ENCODE assay signal across 9 cellular contexts in the genomic region with DNA sequence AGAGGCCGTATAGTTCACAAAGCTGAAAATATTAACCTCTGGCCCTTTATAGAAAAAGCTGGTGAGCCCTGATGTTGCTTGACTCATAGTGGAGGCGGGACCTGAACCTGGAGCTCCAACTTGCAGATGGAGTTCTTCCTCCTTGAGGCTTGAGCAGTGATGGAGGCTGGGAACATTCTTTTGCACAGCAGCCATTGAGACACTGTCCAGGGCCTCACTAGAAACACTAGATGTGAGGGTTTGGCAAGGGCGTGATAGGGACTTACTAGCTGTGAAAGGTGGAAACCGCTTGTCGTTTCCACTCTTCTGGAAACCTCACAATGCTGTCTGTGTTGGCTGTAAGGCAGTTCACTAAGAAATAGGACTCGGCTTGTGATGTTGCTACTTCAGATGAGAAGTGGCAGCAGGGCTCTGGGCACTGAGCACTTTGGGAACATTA. TPM values are rescaled to one million over a fixed set of nuclear protein-coding genes. Genes with fewer than 3 reads are reported as not detected.
A peak's percentile ranks its signal among the peaks of the same experiment; 100 is the strongest.
DNase-seq lines count a peak whose midpoint lies in the region; ATAC-seq and TF ChIP-seq lines count a peak whose summit lies in the region.
"Had no signal": no experiment of that assay in that cellular context is flagged by ENCODE, and none has a peak within 500 bp of the region (broad histone marks: within the 10 kb centered on the region; RNA-seq: fewer than 3 reads in every experiment).

No MANE protein-coding gene starts in this region.

- peaks cover 70% of the 10 kb centered on the region for H3F3A ChIP-seq in smooth muscle cell (ENCODE audit: low read depth)

- no peak overlapping the region for H3K4me3 ChIP-seq in NB4 (ENCODE audit: low read depth, low read length)
- H3K4me3 ChIP-seq in fibroblast of the aortic adventitia (ENCODE audit: low read depth, low read length): no peak overlapping the region
- no peak overlapping the region for H3K4me3 ChIP-seq in smooth muscle cell

- no peak overlapping the region for H3K9ac ChIP-seq in smooth muscle cell (ENCODE audit: low read depth)
- H3K9ac ChIP-seq: KMS-11 had no signal

- H2AFZ ChIP-seq in smooth muscle cell (ENCODE audit: low read depth): no peak overlapping the region

- no peak for ATAC-seq in GM18870 (IDR thresholded peaks at IDR 0.05; ENCODE audit: unreplicated experiment)
- no peak for ATAC-seq in HG02938 (IDR thresholded peaks at IDR 0.05; ENCODE audit: unreplicated experiment)

- H3K9me3 ChIP-seq in smooth muscle cell (replicated peaks; ENCODE audit: low read depth): no peaks in the 10 kb centered on the region

- no peak for TF ChIP-seq POLR2A in NB4 (IDR thresholded peaks at IDR 0.05; ENCODE audit: extremely low read depth, insufficient read length)

- H3K4me2 ChIP-seq in smooth muscle cell: no peak overlapping the region
- H3K4me2 ChIP-seq: KMS-11 had no signal

- peaks cover 98% of the 10 kb centered on the region for H4K20me1 ChIP-seq in smooth muscle cell (ENCODE audit: low read depth)

- peaks cover 24% of the 10 kb centered on the region for H3K4me1 ChIP-seq in smooth muscle cell (ENCODE audit: low read depth)

- no peaks in the 10 kb centered on the region for H3K36me3 ChIP-seq in smooth muscle cell (ENCODE audit: low read depth)

- DNase-seq in GM03348 (ENCODE audit: low spot score) (peak; percentile 52), NB4 (ENCODE audit: low read depth) (peak; percentile 41), fibroblast of the aortic adventitia (ENCODE audit: low read depth) (peak; percentile 70), smooth muscle cell (lab: John Stamatoyannopoulos, UW; ENCODE audit: unreplicated experiment) (no peak)
- DNase-seq in activated CD8-positive, alpha-beta memory T cell treated with anti-CD3 and anti-CD28 coated beads for 24 hours: no peak
- DNase-seq in activated CD4-positive, CD25-positive, alpha-beta regulatory T cell (lab: John Stamatoyannopoulos, UW): no peak

- 51% methylated on average over 6 of the region's 6 CpGs for WGBS in smooth muscle cell (ENCODE audit: low lambda C conversion rate)

- peak overlapping the region; percentile 37 for H3K27ac ChIP-seq in smooth muscle cell (ENCODE audit: low read depth)
- H3K27ac ChIP-seq: KMS-11 had no signal

- no peaks in the 10 kb centered on the region for H3K27me3 ChIP-seq in smooth muscle cell (ENCODE audit: low read depth)

- H3K79me2 ChIP-seq in smooth muscle cell (ENCODE audit: low read depth): peaks cover 99% of the 10 kb centered on the region

- no peak for TF ChIP-seq CTCF in NB4 (IDR thresholded peaks at IDR 0.05; ENCODE audit: low read depth, low read length)
- no peak for TF ChIP-seq CTCF in fibroblast of the aortic adventitia (IDR thresholded peaks at IDR 0.05; ENCODE audit: insufficient read depth, low read length)
- no peak for TF ChIP-seq CTCF in smooth muscle cell (IDR thresholded peaks at IDR 0.05; ENCODE audit: borderline replicate concordance, insufficient read depth, poor library complexity, severe bottlenecking)

RNA-seq across cellular contexts. Expression of a gene that starts 12.5 kb away (rescaled TPM):
- total RNA-seq in fibroblast of the aortic adventitia (ENCODE audit: low replicate concordance): 17.4 and 27.2 TPM in 2 replicates
- total RNA-seq in smooth muscle cell: 41.6 and 42.6 TPM in 2 replicates
- 37.9 and 44.0 TPM in 2 replicates for polyA plus RNA-seq in smooth muscle cell

Comparison
In these comparisons a context has a peak if more than half of its experiments do, and no peak if none do; other contexts are left out.
1. DNase-seq: peak in GM03348 (single experiment), NB4 (single experiment) and fibroblast of the aortic adventitia (single experiment); none in smooth muscle cell (single experiment), activated CD8-positive, alpha-beta memory T cell treated with anti-CD3 and anti-CD28 coated beads for 24 hours (single experiment) and activated CD4-positive, CD25-positive, alpha-beta regulatory T cell (0 of 4).